In genomic region chr17:29546834-29547233, GRCh38 we compare ENCODE assay signal across 15 cellular contexts.
"Had no signal": no experiment of that assay in that cellular context is flagged by ENCODE, and none has a peak within 500 bp of the region (broad histone marks: within the 10 kb centered on the region; RNA-seq: fewer than 3 reads in every experiment).

No MANE protein-coding gene starts in this region.

- H3K4me1 Mint-ChIP-seq: activated CD4-positive, alpha-beta T cell treated with anti-CD3 and anti-CD28 coated beads for 36 hours had no signal

- H3K27ac ChIP-seq: heart left ventricle, right atrium auricular region, skin epidermis, testis, upper lobe of right lung had no signal

- H3K4me1 ChIP-seq: testis had no signal

- H3K27ac Mint-ChIP-seq: activated CD4-positive, alpha-beta T cell treated with anti-CD3 and anti-CD28 coated beads for 36 hours; activated naive CD4-positive, alpha-beta T cell treated with anti-CD3 and anti-CD28 coated beads, Interleukin-2, amount 50 U/mL, for 72 hours; mesothelial cell of epicardium had no signal

- H3K4me3 Mint-ChIP-seq: activated CD4-positive, alpha-beta T cell treated with anti-CD3 and anti-CD28 coated beads for 36 hours; mesothelial cell of epicardium; stimulated activated naive CD8-positive, alpha-beta T cell treated with anti-CD3 and anti-CD28 coated beads, Interleukin-15, amount 100 ng/mL, for 72 hours had no signal

- H3K9me3 ChIP-seq: heart left ventricle, right atrium auricular region, testis, upper lobe of right lung had no signal

- H3K9me3 Mint-ChIP-seq: activated naive CD4-positive, alpha-beta T cell treated with anti-CD3 and anti-CD28 coated beads, Interleukin-2, amount 50 U/mL, for 72 hours; mesothelial cell of epicardium; stimulated activated naive CD8-positive, alpha-beta T cell treated with anti-CD3 and anti-CD28 coated beads, Interleukin-15, amount 100 ng/mL, for 72 hours had no signal

- H3K27me3 Mint-ChIP-seq: activated CD4-positive, alpha-beta T cell treated with anti-CD3 and anti-CD28 coated beads for 36 hours; stimulated activated naive CD8-positive, alpha-beta T cell treated with anti-CD3 and anti-CD28 coated beads, Interleukin-15, amount 100 ng/mL, for 72 hours had no signal

- H3K27me3 ChIP-seq: heart left ventricle, right atrium auricular region, testis, upper lobe of right lung had no signal

- ATAC-seq: activated CD4-positive, alpha-beta T cell treated with anti-CD3 and anti-CD28 coated beads for 36 hours; activated naive CD4-positive, alpha-beta T cell treated with anti-CD3 and anti-CD28 coated beads, Interleukin-2, amount 50 U/mL, for 72 hours; esophagus mucosa; heart left ventricle; left ventricle myocardium superior; stimulated activated naive CD8-positive, alpha-beta T cell treated with anti-CD3 and anti-CD28 coated beads, Interleukin-15, amount 100 ng/mL, for 72 hours; upper lobe of right lung had no signal

- H3K4me3 ChIP-seq: heart left ventricle, right atrium auricular region, skin epidermis, testis, upper lobe of right lung had no signal

- DNase-seq: activated CD4-positive, alpha-beta T cell treated with anti-CD3 and anti-CD28 coated beads for 36 hours; activated CD8-positive, alpha-beta memory T cell treated with anti-CD3 and anti-CD28 coated beads for 24 hours; activated effector memory CD4-positive, alpha-beta T cell treated with anti-CD3 and anti-CD28 coated beads, Interleukin-2, amount 50 U/mL, for 16 hours; foreskin melanocyte; heart left ventricle; left ventricle myocardium superior; stimulated activated CD4-positive, alpha-beta T cell treated with anti-CD3 and anti-CD28 coated beads, Interleukin-4, amount 100 ng/mL, for 4 hours; stimulated activated naive CD8-positive, alpha-beta T cell treated with anti-CD3 and anti-CD28 coated beads, Interleukin-15, amount 100 ng/mL, for 72 hours; testis; upper lobe of right lung had no signal
